In genomic region chr10:11672836-11673235, GRCh38 we compare ENCODE assay signal across 26 cellular contexts.
"Had no signal": no experiment of that assay in that cellular context is flagged by ENCODE, and none has a peak within 500 bp of the region (broad histone marks: within the 10 kb centered on the region; RNA-seq: fewer than 3 reads in every experiment).

No MANE protein-coding gene starts in this region.

- H3K27ac Mint-ChIP-seq: activated CD8-positive, alpha-beta T cell treated with anti-CD3 and anti-CD28 coated beads, Interleukin-2, amount 10 ng/mL, durations not matched to agents 7 days and 5 days; activated naive CD4-positive, alpha-beta T cell treated with anti-CD3 and anti-CD28 coated beads, Interleukin-2, amount 50 U/mL, for 72 hours; mesothelial cell of epicardium; natural killer cell; stimulated activated naive CD8-positive, alpha-beta T cell treated with anti-CD3 and anti-CD28 coated beads, Interleukin-15, amount 100 ng/mL, for 72 hours; T-helper 2 cell treated with Interferon-gamma antibody and Interleukin-4, amounts not matched to agents 5 μg/mL and 100 μg/mL, for 36 hours had no signal

- H3K4me3 Mint-ChIP-seq: activated CD8-positive, alpha-beta T cell treated with anti-CD3 and anti-CD28 coated beads, Interleukin-2, amount 10 ng/mL, durations not matched to agents 7 days and 5 days; brain; mesothelial cell of epicardium; natural killer cell; stimulated activated naive CD8-positive, alpha-beta T cell treated with anti-CD3 and anti-CD28 coated beads, Interleukin-15, amount 100 ng/mL, for 72 hours; T-helper 2 cell treated with Interferon-gamma antibody and Interleukin-4, amounts not matched to agents 5 μg/mL and 100 μg/mL, for 36 hours had no signal

- H3K36me3 ChIP-seq: lower lobe of right lung, right atrium auricular region, tibial nerve, WERI-Rb-1 had no signal

- H3K27me3 Mint-ChIP-seq: brain had no signal

- H3K27ac ChIP-seq: foreskin keratinocyte, lower lobe of right lung, psoas muscle, right atrium auricular region, tibial nerve, WERI-Rb-1 had no signal

- FAIRE-seq: keratinocyte, TTC549, urothelium cell line had no signal

- ATAC-seq: activated CD8-positive, alpha-beta T cell treated with anti-CD3 and anti-CD28 coated beads, Interleukin-2, amount 10 ng/mL, durations not matched to agents 7 days and 5 days; activated naive CD4-positive, alpha-beta T cell treated with anti-CD3 and anti-CD28 coated beads, Interleukin-2, amount 50 U/mL, for 72 hours; foreskin keratinocyte; left lobe of liver; lower lobe of right lung; natural killer cell; psoas muscle; stimulated activated naive CD8-positive, alpha-beta T cell treated with anti-CD3 and anti-CD28 coated beads, Interleukin-15, amount 100 ng/mL, for 72 hours had no signal

- H3K36me3 Mint-ChIP-seq: brain, mesothelial cell of epicardium, natural killer cell had no signal

- H3K4me1 ChIP-seq: foreskin keratinocyte, lower lobe of right lung, psoas muscle, right atrium auricular region had no signal

- DNase-seq: activated CD4-positive, alpha-beta T cell treated with anti-CD3 and anti-CD28 coated beads for 1 hour; activated CD4-positive, alpha-beta T cell treated with anti-CD3 and anti-CD28 coated beads, Interleukin-2, amount 50 U/mL, for 1 hour; activated CD8-positive, alpha-beta T cell treated with anti-CD3 and anti-CD28 coated beads, Interleukin-2, amount 10 ng/mL, durations not matched to agents 7 days and 5 days; activated gamma-delta T cell treated with Interleukin-2 at 50 U/mL for 16 hours; activated T-cell treated with anti-CD3 and anti-CD28 coated beads, Interleukin-2, amount 50 U/mL, for 1 hour; aorta; caudate nucleus; effector CD8-positive, alpha-beta T cell; erythroblast; foreskin keratinocyte; lower lobe of right lung; natural killer cell; psoas muscle; stimulated activated CD4-positive, alpha-beta T cell treated with anti-CD3 and anti-CD28 coated beads, Interleukin-1b, Interleukin-23, amount 100 ng/mL, for 48 hours; stimulated activated naive CD8-positive, alpha-beta T cell treated with anti-CD3 and anti-CD28 coated beads, Interleukin-15, amount 100 ng/mL, for 72 hours; WERI-Rb-1 had no signal

- H3K9me3 ChIP-seq: lower lobe of right lung, psoas muscle, right atrium auricular region, tibial nerve had no signal

- H3K4me3 ChIP-seq: lower lobe of right lung, psoas muscle, right atrium auricular region, tibial nerve had no signal

- H3K27me3 ChIP-seq: foreskin keratinocyte, right atrium auricular region, tibial nerve had no signal

- H3K9me3 Mint-ChIP-seq: mesothelial cell of epicardium; natural killer cell; T-helper 2 cell treated with Interferon-gamma antibody and Interleukin-4, amounts not matched to agents 5 μg/mL and 100 μg/mL, for 36 hours had no signal
